1 cellular context compared by ENCODE assay signal in the genomic region with DNA sequence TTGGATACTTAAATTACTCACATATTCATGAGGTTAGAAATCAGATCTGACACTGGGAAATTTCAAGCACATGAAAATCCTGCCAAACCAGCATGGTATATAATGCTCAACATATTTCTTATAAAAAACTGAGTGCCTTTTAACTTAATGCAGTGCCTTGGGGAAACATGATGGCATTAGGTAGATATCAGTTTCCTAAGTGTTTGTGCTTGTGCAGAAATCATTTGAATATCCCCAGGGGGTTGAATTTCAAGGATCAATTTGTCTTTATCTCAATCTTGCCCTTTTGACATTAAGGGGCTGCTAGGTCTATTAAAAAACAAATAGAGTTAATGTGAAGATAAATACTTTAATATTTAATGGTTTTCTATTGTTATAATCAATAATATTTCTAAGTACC.
TF ChIP-seq lines count a peak whose summit lies in the region.

No MANE protein-coding gene starts in this region.

TF ChIP-seq in SK-N-SH, 30 proteins besides CTCF, POLR2A, EP300 and RAD21 (continued from another document):
- TF ChIP-seq, protein P1, sequence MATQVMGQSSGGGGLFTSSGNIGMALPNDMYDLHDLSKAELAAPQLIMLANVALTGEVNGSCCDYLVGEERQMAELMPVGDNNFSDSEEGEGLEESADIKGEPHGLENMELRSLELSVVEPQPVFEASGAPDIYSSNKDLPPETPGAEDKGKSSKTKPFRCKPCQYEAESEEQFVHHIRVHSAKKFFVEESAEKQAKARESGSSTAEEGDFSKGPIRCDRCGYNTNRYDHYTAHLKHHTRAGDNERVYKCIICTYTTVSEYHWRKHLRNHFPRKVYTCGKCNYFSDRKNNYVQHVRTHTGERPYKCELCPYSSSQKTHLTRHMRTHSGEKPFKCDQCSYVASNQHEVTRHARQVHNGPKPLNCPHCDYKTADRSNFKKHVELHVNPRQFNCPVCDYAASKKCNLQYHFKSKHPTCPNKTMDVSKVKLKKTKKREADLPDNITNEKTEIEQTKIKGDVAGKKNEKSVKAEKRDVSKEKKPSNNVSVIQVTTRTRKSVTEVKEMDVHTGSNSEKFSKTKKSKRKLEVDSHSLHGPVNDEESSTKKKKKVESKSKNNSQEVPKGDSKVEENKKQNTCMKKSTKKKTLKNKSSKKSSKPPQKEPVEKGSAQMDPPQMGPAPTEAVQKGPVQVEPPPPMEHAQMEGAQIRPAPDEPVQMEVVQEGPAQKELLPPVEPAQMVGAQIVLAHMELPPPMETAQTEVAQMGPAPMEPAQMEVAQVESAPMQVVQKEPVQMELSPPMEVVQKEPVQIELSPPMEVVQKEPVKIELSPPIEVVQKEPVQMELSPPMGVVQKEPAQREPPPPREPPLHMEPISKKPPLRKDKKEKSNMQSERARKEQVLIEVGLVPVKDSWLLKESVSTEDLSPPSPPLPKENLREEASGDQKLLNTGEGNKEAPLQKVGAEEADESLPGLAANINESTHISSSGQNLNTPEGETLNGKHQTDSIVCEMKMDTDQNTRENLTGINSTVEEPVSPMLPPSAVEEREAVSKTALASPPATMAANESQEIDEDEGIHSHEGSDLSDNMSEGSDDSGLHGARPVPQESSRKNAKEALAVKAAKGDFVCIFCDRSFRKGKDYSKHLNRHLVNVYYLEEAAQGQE (IDR thresholded peaks at IDR 0.05; ENCODE audit: low read depth, low read length): no peak
